ENCODE assay signal across 1 cellular context in the genomic region with DNA sequence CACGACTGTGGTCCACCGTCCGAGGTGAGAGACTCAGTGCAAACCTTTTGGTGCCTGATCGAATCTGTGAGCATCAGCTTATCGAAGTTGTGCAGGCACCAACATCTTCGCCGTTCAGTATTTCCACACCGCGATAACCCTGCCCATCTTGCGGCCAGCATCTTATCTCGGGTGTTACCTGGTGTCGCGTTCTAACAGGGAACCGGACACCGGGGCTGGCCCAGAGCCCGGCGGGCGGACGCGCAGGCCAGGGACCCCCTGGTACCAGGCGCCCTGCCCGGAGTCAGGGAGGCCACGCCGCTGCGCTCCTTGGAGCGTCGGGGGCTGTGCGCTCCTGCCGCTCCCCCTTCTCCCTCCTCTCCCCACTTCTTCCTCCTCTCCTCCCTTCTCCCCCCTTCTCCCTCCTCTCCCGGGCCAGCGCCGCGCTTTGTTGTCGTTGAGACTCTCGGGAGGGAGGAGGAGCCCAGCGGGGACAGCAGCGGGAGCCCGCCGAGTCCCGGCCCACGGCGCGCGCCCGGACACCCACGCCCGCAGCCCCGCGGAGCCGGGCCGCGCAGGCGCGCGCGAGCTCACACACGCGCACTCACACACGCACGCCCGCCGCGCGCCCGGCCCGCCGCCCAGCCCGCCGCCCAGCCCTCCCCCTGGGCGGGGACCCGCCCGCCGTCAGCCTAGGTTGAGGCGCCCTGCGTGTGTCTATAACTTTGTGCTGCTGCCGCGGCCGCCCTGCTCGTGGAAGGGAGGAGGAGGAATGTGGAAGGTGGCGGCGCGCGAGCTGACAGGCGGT.
TF ChIP-seq lines count a peak whose summit lies in the region.

No MANE protein-coding gene starts in this region.

TF ChIP-seq in HepG2, 621 proteins besides CTCF, POLR2A, EP300 and RAD21 (continued from another document and continues in another):
- TF ChIP-seq, protein P1, sequence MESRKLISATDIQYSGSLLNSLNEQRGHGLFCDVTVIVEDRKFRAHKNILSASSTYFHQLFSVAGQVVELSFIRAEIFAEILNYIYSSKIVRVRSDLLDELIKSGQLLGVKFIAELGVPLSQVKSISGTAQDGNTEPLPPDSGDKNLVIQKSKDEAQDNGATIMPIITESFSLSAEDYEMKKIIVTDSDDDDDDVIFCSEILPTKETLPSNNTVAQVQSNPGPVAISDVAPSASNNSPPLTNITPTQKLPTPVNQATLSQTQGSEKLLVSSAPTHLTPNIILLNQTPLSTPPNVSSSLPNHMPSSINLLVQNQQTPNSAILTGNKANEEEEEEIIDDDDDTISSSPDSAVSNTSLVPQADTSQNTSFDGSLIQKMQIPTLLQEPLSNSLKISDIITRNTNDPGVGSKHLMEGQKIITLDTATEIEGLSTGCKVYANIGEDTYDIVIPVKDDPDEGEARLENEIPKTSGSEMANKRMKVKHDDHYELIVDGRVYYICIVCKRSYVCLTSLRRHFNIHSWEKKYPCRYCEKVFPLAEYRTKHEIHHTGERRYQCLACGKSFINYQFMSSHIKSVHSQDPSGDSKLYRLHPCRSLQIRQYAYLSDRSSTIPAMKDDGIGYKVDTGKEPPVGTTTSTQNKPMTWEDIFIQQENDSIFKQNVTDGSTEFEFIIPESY (CRISPR knock-in tag; IDR thresholded peaks at IDR 0.05) = no peak
- TF ChIP-seq, protein P2, sequence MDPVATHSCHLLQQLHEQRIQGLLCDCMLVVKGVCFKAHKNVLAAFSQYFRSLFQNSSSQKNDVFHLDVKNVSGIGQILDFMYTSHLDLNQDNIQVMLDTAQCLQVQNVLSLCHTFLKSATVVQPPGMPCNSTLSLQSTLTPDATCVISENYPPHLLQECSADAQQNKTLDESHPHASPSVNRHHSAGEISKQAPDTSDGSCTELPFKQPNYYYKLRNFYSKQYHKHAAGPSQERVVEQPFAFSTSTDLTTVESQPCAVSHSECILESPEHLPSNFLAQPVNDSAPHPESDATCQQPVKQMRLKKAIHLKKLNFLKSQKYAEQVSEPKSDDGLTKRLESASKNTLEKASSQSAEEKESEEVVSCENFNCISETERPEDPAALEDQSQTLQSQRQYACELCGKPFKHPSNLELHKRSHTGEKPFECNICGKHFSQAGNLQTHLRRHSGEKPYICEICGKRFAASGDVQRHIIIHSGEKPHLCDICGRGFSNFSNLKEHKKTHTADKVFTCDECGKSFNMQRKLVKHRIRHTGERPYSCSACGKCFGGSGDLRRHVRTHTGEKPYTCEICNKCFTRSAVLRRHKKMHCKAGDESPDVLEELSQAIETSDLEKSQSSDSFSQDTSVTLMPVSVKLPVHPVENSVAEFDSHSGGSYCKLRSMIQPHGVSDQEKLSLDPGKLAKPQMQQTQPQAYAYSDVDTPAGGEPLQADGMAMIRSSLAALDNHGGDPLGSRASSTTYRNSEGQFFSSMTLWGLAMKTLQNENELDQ (CRISPR knock-in tag; IDR thresholded peaks at IDR 0.05; ENCODE audit: borderline replicate concordance) = no peak
- peak; percentile 84 for TF ChIP-seq SP4 (CRISPR knock-in tag; IDR thresholded peaks at IDR 0.05)
- TF ChIP-seq ONECUT2 (CRISPR knock-in tag; IDR thresholded peaks at IDR 0.05) = no peak
- TF ChIP-seq KLF13 (CRISPR knock-in tag; IDR thresholded peaks at IDR 0.05) = no peak
- TF ChIP-seq BHLHE40 (IDR thresholded peaks at IDR 0.05; ENCODE audit: low read length) = no peak
- TF ChIP-seq SALL2 (CRISPR knock-in tag; IDR thresholded peaks at IDR 0.05) = no peak
- TF ChIP-seq KDM3A (CRISPR knock-in tag; IDR thresholded peaks at IDR 0.05; ENCODE audit: low read depth) = no peak; the same call in 1 of the 2 replicates
- 0 out of 2 replicates have a peak, but pooled peaks have one; percentile 48 for TF ChIP-seq PCBP1 (IDR thresholded peaks at IDR 0.05; ENCODE audit: borderline replicate concordance, low read depth, low read length)
- TF ChIP-seq, protein P3, sequence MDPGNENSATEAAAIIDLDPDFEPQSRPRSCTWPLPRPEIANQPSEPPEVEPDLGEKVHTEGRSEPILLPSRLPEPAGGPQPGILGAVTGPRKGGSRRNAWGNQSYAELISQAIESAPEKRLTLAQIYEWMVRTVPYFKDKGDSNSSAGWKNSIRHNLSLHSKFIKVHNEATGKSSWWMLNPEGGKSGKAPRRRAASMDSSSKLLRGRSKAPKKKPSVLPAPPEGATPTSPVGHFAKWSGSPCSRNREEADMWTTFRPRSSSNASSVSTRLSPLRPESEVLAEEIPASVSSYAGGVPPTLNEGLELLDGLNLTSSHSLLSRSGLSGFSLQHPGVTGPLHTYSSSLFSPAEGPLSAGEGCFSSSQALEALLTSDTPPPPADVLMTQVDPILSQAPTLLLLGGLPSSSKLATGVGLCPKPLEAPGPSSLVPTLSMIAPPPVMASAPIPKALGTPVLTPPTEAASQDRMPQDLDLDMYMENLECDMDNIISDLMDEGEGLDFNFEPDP (CRISPR knock-in tag; conservative IDR thresholded peaks at IDR 0.05) = no peak
- TF ChIP-seq DPF2 (CRISPR knock-in tag; IDR thresholded peaks at IDR 0.05; ENCODE audit: borderline replicate concordance, low read depth) = no peak
- TF ChIP-seq, protein P4, sequence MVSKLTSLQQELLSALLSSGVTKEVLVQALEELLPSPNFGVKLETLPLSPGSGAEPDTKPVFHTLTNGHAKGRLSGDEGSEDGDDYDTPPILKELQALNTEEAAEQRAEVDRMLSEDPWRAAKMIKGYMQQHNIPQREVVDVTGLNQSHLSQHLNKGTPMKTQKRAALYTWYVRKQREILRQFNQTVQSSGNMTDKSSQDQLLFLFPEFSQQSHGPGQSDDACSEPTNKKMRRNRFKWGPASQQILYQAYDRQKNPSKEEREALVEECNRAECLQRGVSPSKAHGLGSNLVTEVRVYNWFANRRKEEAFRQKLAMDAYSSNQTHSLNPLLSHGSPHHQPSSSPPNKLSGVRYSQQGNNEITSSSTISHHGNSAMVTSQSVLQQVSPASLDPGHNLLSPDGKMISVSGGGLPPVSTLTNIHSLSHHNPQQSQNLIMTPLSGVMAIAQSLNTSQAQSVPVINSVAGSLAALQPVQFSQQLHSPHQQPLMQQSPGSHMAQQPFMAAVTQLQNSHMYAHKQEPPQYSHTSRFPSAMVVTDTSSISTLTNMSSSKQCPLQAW (CRISPR knock-in tag; IDR thresholded peaks at IDR 0.05) = peak; percentile 31; the same call in 1 of the 2 replicates
- TF ChIP-seq, protein P5, sequence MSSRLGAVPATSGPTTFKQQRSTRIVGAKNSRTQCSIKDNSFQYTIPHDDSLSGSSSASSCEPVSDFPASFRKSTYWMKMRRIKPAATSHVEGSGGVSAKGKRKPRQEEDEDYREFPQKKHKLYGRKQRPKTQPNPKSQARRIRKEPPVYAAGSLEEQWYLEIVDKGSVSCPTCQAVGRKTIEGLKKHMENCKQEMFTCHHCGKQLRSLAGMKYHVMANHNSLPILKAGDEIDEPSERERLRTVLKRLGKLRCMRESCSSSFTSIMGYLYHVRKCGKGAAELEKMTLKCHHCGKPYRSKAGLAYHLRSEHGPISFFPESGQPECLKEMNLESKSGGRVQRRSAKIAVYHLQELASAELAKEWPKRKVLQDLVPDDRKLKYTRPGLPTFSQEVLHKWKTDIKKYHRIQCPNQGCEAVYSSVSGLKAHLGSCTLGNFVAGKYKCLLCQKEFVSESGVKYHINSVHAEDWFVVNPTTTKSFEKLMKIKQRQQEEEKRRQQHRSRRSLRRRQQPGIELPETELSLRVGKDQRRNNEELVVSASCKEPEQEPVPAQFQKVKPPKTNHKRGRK (CRISPR knock-in tag; IDR thresholded peaks at IDR 0.05) = no peak
- no peak for TF ChIP-seq CEBPB (IDR thresholded peaks at IDR 0.05; ENCODE audit: borderline replicate concordance, low read depth, low read length)
- no peak for TF ChIP-seq ZNF652 (CRISPR knock-in tag; IDR thresholded peaks at IDR 0.05; ENCODE audit: borderline replicate concordance, low read depth)
- no peak for TF ChIP-seq GABPA (IDR thresholded peaks at IDR 0.05; ENCODE audit: low read depth, low read length)
- TF ChIP-seq GABPA (CRISPR knock-in tag; IDR thresholded peaks at IDR 0.05; ENCODE audit: low read depth) = no peak
- TF ChIP-seq, protein P6, sequence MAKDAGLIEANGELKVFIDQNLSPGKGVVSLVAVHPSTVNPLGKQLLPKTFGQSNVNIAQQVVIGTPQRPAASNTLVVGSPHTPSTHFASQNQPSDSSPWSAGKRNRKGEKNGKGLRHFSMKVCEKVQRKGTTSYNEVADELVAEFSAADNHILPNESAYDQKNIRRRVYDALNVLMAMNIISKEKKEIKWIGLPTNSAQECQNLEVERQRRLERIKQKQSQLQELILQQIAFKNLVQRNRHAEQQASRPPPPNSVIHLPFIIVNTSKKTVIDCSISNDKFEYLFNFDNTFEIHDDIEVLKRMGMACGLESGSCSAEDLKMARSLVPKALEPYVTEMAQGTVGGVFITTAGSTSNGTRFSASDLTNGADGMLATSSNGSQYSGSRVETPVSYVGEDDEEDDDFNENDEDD (CRISPR knock-in tag; IDR thresholded peaks at IDR 0.05; ENCODE audit: borderline replicate concordance) = peak; percentile 29; the same call in 1 of the 2 replicates
- peak; percentile 48; the same call in 1 of the 2 replicates for TF ChIP-seq BORCS8-MEF2B (CRISPR knock-in tag; IDR thresholded peaks at IDR 0.05)
- peak; percentile 60 for TF ChIP-seq PHF8 (CRISPR knock-in tag; IDR thresholded peaks at IDR 0.05)
- TF ChIP-seq, protein P7, sequence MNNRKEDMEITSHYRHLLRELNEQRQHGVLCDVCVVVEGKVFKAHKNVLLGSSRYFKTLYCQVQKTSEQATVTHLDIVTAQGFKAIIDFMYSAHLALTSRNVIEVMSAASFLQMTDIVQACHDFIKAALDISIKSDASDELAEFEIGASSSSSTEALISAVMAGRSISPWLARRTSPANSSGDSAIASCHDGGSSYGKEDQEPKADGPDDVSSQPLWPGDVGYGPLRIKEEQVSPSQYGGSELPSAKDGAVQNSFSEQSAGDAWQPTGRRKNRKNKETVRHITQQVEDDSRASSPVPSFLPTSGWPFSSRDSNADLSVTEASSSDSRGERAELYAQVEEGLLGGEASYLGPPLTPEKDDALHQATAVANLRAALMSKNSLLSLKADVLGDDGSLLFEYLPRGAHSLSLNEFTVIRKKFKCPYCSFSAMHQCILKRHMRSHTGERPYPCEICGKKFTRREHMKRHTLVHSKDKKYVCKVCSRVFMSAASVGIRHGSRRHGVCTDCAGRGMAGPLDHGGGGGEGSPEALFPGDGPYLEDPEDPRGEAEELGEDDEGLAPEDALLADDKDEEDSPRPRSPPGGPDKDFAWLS (CRISPR knock-in tag; IDR thresholded peaks at IDR 0.05; ENCODE audit: borderline replicate concordance) = no peak
- peak; percentile 58; the same call in 1 of the 2 replicates for TF ChIP-seq POLR2G (IDR thresholded peaks at IDR 0.05; ENCODE audit: low read depth, low read length)
- TF ChIP-seq, protein P8, sequence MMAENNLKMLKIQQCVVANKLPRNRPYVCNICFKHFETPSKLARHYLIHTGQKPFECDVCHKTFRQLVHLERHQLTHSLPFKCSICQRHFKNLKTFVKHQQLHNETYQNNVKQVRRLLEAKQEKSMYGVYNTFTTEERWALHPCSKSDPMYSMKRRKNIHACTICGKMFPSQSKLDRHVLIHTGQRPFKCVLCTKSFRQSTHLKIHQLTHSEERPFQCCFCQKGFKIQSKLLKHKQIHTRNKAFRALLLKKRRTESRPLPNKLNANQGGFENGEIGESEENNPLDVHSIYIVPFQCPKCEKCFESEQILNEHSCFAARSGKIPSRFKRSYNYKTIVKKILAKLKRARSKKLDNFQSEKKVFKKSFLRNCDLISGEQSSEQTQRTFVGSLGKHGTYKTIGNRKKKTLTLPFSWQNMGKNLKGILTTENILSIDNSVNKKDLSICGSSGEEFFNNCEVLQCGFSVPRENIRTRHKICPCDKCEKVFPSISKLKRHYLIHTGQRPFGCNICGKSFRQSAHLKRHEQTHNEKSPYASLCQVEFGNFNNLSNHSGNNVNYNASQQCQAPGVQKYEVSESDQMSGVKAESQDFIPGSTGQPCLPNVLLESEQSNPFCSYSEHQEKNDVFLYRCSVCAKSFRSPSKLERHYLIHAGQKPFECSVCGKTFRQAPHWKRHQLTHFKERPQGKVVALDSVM (CRISPR knock-in tag; IDR thresholded peaks at IDR 0.05) = no peak
- TF ChIP-seq ZNF383 (CRISPR knock-in tag; IDR thresholded peaks at IDR 0.05; ENCODE audit: borderline replicate concordance) = no peak
- no peak; the same call in 1 of the 2 replicates for TF ChIP-seq ISL2 (CRISPR knock-in tag; IDR thresholded peaks at IDR 0.05)
- peak; percentile 44; the same call in 1 of the 2 replicates for TF ChIP-seq NFYC (CRISPR knock-in tag; IDR thresholded peaks at IDR 0.05)
- TF ChIP-seq KDM6A (CRISPR knock-in tag; IDR thresholded peaks at IDR 0.05; ENCODE audit: low read depth) = no peak
- TF ChIP-seq, protein P9, sequence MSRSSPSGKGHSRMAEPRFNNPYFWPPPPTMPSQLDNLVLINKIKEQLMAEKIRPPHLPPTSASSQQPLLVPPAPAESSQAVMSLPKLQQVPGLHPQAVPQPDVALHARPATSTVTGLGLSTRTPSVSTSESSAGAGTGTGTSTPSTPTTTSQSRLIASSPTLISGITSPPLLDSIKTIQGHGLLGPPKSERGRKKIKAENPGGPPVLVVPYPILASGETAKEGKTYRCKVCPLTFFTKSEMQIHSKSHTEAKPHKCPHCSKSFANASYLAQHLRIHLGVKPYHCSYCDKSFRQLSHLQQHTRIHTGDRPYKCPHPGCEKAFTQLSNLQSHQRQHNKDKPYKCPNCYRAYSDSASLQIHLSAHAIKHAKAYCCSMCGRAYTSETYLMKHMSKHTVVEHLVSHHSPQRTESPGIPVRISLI (CRISPR knock-in tag; IDR thresholded peaks at IDR 0.05; ENCODE audit: borderline replicate concordance) = no peak
- TF ChIP-seq ZBTB3 (CRISPR knock-in tag; IDR thresholded peaks at IDR 0.05; ENCODE audit: borderline replicate concordance, low read depth) = no peak
- TF ChIP-seq, protein P10, sequence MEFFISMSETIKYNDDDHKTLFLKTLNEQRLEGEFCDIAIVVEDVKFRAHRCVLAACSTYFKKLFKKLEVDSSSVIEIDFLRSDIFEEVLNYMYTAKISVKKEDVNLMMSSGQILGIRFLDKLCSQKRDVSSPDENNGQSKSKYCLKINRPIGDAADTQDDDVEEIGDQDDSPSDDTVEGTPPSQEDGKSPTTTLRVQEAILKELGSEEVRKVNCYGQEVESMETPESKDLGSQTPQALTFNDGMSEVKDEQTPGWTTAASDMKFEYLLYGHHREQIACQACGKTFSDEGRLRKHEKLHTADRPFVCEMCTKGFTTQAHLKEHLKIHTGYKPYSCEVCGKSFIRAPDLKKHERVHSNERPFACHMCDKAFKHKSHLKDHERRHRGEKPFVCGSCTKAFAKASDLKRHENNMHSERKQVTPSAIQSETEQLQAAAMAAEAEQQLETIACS (CRISPR knock-in tag; IDR thresholded peaks at IDR 0.05) = peak; percentile 89
- TF ChIP-seq SUZ12 (IDR thresholded peaks at IDR 0.05; ENCODE audit: low read depth, low read length) = no peak
- TF ChIP-seq, protein P11, sequence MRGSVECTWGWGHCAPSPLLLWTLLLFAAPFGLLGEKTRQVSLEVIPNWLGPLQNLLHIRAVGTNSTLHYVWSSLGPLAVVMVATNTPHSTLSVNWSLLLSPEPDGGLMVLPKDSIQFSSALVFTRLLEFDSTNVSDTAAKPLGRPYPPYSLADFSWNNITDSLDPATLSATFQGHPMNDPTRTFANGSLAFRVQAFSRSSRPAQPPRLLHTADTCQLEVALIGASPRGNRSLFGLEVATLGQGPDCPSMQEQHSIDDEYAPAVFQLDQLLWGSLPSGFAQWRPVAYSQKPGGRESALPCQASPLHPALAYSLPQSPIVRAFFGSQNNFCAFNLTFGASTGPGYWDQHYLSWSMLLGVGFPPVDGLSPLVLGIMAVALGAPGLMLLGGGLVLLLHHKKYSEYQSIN (CRISPR knock-in tag; IDR thresholded peaks at IDR 0.05; ENCODE audit: borderline replicate concordance) = no peak
- TF ChIP-seq ZNF124 (CRISPR knock-in tag; IDR thresholded peaks at IDR 0.05) = no peak
